Comparison of ENCODE assay signal across 8 cellular contexts in genomic region chr2:230220347-230220969, GRCh38. TPM values are rescaled to one million over a fixed set of nuclear protein-coding genes. Genes with fewer than 3 reads are reported as not detected.
A peak's percentile ranks its signal among the peaks of the same experiment; 100 is the strongest.
DNase-seq lines count a peak whose midpoint lies in the region; ATAC-seq and TF ChIP-seq lines count a peak whose summit lies in the region.

No MANE protein-coding gene starts in this region.

- ATAC-seq in natural killer cell (no peak), HG02610 (IDR thresholded peaks at IDR 0.05; ENCODE audit: unreplicated experiment) (no peak), HG03280 (IDR thresholded peaks at IDR 0.05; ENCODE audit: unreplicated experiment) (no peak)

- H3K27ac Mint-ChIP-seq in natural killer cell = peak overlapping the region; percentile 96 to 97

- peaks cover 10% of the 10 kb centered on the region for H3K36me3 Mint-ChIP-seq in natural killer cell

- H3K4me3 Mint-ChIP-seq in natural killer cell = peak overlapping the region; percentile 99

- no peaks in the 10 kb centered on the region for H3K9me3 Mint-ChIP-seq in natural killer cell

- no peak for TF ChIP-seq CTCF in AG10803 (conservative IDR thresholded peaks at IDR 0.05; ENCODE audit: low read length)
- no peak for TF ChIP-seq CTCF in LNCaP clone FGC (IDR thresholded peaks at IDR 0.05; ENCODE audit: control insufficient read depth, extremely low read depth, insufficient read depth)
- no peak for TF ChIP-seq CTCF in natural killer cell (IDR thresholded peaks at IDR 0.05)

- H3K4me1 Mint-ChIP-seq in natural killer cell = peaks cover 48 to 68% of the 10 kb centered on the region in 2 donors

- H3K27ac ChIP-seq in cingulate gyrus (ENCODE audit: low read depth, low read length) = peak overlapping the region; percentile 84

- H3K4me3 ChIP-seq in AG10803 (ENCODE audit: low read length) (peak overlapping the region; percentile 87), LNCaP clone FGC (ENCODE audit: low read depth, low read length) (peak overlapping the region; percentile 60)

- no peaks in the 10 kb centered on the region for H3K27me3 Mint-ChIP-seq in natural killer cell (ENCODE audit: low read depth in 2 of 2)

- DNase-seq in AG10803 (ENCODE audit: low read depth) (no peak), LNCaP clone FGC (ENCODE audit: low read depth) (no peak), natural killer cell (no peak), SKM-1 (lab: John Stamatoyannopoulos, UW; ENCODE audit: unreplicated experiment) (no peak), 8988T (no peak)

- intact Hi-C loops in natural killer cell (cut with micrococcal nuclease) = no loop called here

RNA-seq across cellular contexts. Expression of gene SP110, which starts 0.7 kb away (rescaled TPM):
- total RNA-seq in natural killer cell = 100 to 1,000 TPM in 1 of 3 donors, 10 to 100 TPM in 2; 92.7 to 132 (median 97.9) TPM

RNA-seq across cellular contexts. Expression of gene SP140, which starts 5.1 kb away (rescaled TPM):
- total RNA-seq in natural killer cell = 10 to 100 TPM; 69.1 to 89.9 (median 77.4) TPM
